Comparison of ENCODE assay signal across 26 cellular contexts in genomic region chr5:148091991-148092964, GRCh38. TPM values are rescaled to one million over a fixed set of nuclear protein-coding genes. Genes with fewer than 3 reads are reported as not detected.
DNase-seq lines count a peak whose midpoint lies in the region; ATAC-seq and TF ChIP-seq lines count a peak whose summit lies in the region.
"Had no signal": no experiment of that assay in that cellular context is flagged by ENCODE, and none has a peak within 500 bp of the region (broad histone marks: within the 10 kb centered on the region; RNA-seq: fewer than 3 reads in every experiment).

No MANE protein-coding gene starts in this region.

- ATAC-seq in mucosa of descending colon (peak; percentile 51), HG02763 (IDR thresholded peaks at IDR 0.05; ENCODE audit: unreplicated experiment) (no peak)
- no peak for ATAC-seq in stimulated activated effector memory CD8-positive, alpha-beta T cell treated with anti-CD3 and anti-CD28 coated beads, Interleukin-12 subunit alpha, Interleukin-12 subunit beta, amount 100 ng/mL, for 72 hours
- ATAC-seq: heart right ventricle; naive thymus-derived CD8-positive, alpha-beta T cell had no signal

- H3K9me3 ChIP-seq in colonic mucosa, result no peaks in the 10 kb centered on the region
- H3K9me3 ChIP-seq in mucosa of descending colon, result no peaks in the 10 kb centered on the region
- H3K9me3 ChIP-seq: heart right ventricle, thyroid gland had no signal

- H3K4me1 Mint-ChIP-seq in stimulated activated effector memory CD8-positive, alpha-beta T cell treated with anti-CD3 and anti-CD28 coated beads, Interleukin-12 subunit alpha, Interleukin-12 subunit beta, amount 100 ng/mL, for 72 hours, result no peaks in the 10 kb centered on the region
- H3K4me1 Mint-ChIP-seq: activated B cell treated with CpG ODN at 0.5 μM for 24 hours; CD14-positive monocyte; naive thymus-derived CD8-positive, alpha-beta T cell had no signal

- no peak overlapping the region for H3K9ac ChIP-seq in colonic mucosa (ENCODE audit: low read depth in 2 of 2, low read length in 2 of 2)

- H3K27ac Mint-ChIP-seq in stimulated activated effector memory CD8-positive, alpha-beta T cell treated with anti-CD3 and anti-CD28 coated beads, Interleukin-12 subunit alpha, Interleukin-12 subunit beta, amount 100 ng/mL, for 72 hours, result no peak overlapping the region
- H3K27ac Mint-ChIP-seq: activated B cell treated with CpG ODN at 0.5 μM for 24 hours; activated T-helper 1 cell treated with anti-CD3 and anti-CD28 coated beads, Interleukin-12 subunit alpha, Interleukin-12 subunit beta, Interleukin-2, Interleukin-4 antibody, amounts not matched to agents 30 ng/mL and 10 ng/mL and 1 ng/mL, durations not matched to agents 14 hours and 24 hours and 36 hours; CD14-positive monocyte; naive thymus-derived CD8-positive, alpha-beta T cell; stimulated activated naive CD8-positive, alpha-beta T cell treated with anti-CD3 and anti-CD28 coated beads, Interleukin-15, Interleukin-2, amounts not matched to agents 100 ng/mL and 50 ng/mL, for 24 hours had no signal

- H3K4me3 Mint-ChIP-seq in stimulated activated effector memory CD8-positive, alpha-beta T cell treated with anti-CD3 and anti-CD28 coated beads, Interleukin-12 subunit alpha, Interleukin-12 subunit beta, amount 100 ng/mL, for 72 hours, result no peak overlapping the region
- H3K4me3 Mint-ChIP-seq: activated B cell treated with CpG ODN at 0.5 μM for 24 hours; activated T-helper 1 cell treated with anti-CD3 and anti-CD28 coated beads, Interleukin-12 subunit alpha, Interleukin-12 subunit beta, Interleukin-2, Interleukin-4 antibody, amounts not matched to agents 30 ng/mL and 10 ng/mL and 1 ng/mL, durations not matched to agents 14 hours and 24 hours and 36 hours; CD14-positive monocyte; naive thymus-derived CD8-positive, alpha-beta T cell; stimulated activated naive CD8-positive, alpha-beta T cell treated with anti-CD3 and anti-CD28 coated beads, Interleukin-15, Interleukin-2, amounts not matched to agents 100 ng/mL and 50 ng/mL, for 24 hours had no signal

- DNase-seq in COLO829 (ENCODE audit: low spot score) (peak; percentile 4), NCI-H2227 treated with DMSO at 0.1 percent for 48 hours (lab: John Stamatoyannopoulos, UW) (peak; percentile 5), colonic mucosa (no peak), mucosa of descending colon (no peak), NCI-H1694 treated with DMSO at 0.1 percent for 48 hours (lab: John Stamatoyannopoulos, UW) (no peak), NCI-H2107 treated with DMSO at 0.1 percent for 48 hours (lab: John Stamatoyannopoulos, UW; ENCODE audit: unreplicated experiment) (no peak)
- no peak for DNase-seq in stimulated activated effector memory CD8-positive, alpha-beta T cell treated with anti-CD3 and anti-CD28 coated beads, Interleukin-12 subunit alpha, Interleukin-12 subunit beta, amount 100 ng/mL, for 72 hours (ENCODE audit: low spot score in 2 of 2)
- DNase-seq: activated B cell treated with CpG ODN at 0.5 μM for 24 hours; activated naive CD4-positive, alpha-beta T cell treated with anti-CD3 and anti-CD28 coated beads, Interleukin-2, amount 50 U/mL, for 16 hours; central memory CD4-positive, alpha-beta T cell; dermis blood vessel endothelial cell; heart right ventricle; KBM-7; naive thymus-derived CD8-positive, alpha-beta T cell; NCI-H187 treated with DMSO at 0.1 percent for 48 hours; retina; SHP77 treated with DMSO at 0.1 percent for 48 hours; SW 1271; T1000; thyroid gland had no signal

- H3K36me3 Mint-ChIP-seq in stimulated activated effector memory CD8-positive, alpha-beta T cell treated with anti-CD3 and anti-CD28 coated beads, Interleukin-12 subunit alpha, Interleukin-12 subunit beta, amount 100 ng/mL, for 72 hours, result no peaks in the 10 kb centered on the region
- H3K36me3 Mint-ChIP-seq: CD14-positive monocyte; naive thymus-derived CD8-positive, alpha-beta T cell had no signal

- peaks cover 3% of the 10 kb centered on the region for H3K9me3 Mint-ChIP-seq in stimulated activated effector memory CD8-positive, alpha-beta T cell treated with anti-CD3 and anti-CD28 coated beads, Interleukin-12 subunit alpha, Interleukin-12 subunit beta, amount 100 ng/mL, for 72 hours
- H3K9me3 Mint-ChIP-seq: activated B cell treated with CpG ODN at 0.5 μM for 24 hours; activated T-helper 1 cell treated with anti-CD3 and anti-CD28 coated beads, Interleukin-12 subunit alpha, Interleukin-12 subunit beta, Interleukin-2, Interleukin-4 antibody, amounts not matched to agents 30 ng/mL and 10 ng/mL and 1 ng/mL, durations not matched to agents 14 hours and 24 hours and 36 hours; CD14-positive monocyte; stimulated activated naive CD8-positive, alpha-beta T cell treated with anti-CD3 and anti-CD28 coated beads, Interleukin-15, Interleukin-2, amounts not matched to agents 100 ng/mL and 50 ng/mL, for 24 hours had no signal

- intact Hi-C loops in colonic mucosa (cut with DNase I), result no loop called here
- intact Hi-C loops in mucosa of descending colon (cut with DNase I, micrococcal nuclease), result no loop called here

- H3K4me1 ChIP-seq in colonic mucosa (no peaks in the 10 kb centered on the region), mucosa of descending colon (ENCODE audit: low read depth) (peaks cover 22% of the 10 kb centered on the region)
- H3K4me1 ChIP-seq: thyroid gland had no signal

- TF ChIP-seq CTCF in colonic mucosa (IDR thresholded peaks at IDR 0.05), result no peak
- TF ChIP-seq CTCF in mucosa of descending colon (IDR thresholded peaks at IDR 0.05), result no peak

- no peak overlapping the region for H3K4me3 ChIP-seq in colonic mucosa
- no peak overlapping the region for H3K4me3 ChIP-seq in mucosa of descending colon
- H3K4me3 ChIP-seq: heart right ventricle, thyroid gland had no signal

- peak overlapping the region; percentile 58 for H3K27ac ChIP-seq in colonic mucosa
- H3K27ac ChIP-seq: thyroid gland had no signal

- no peaks in the 10 kb centered on the region for H3K27me3 ChIP-seq in colonic mucosa
- H3K27me3 ChIP-seq: heart right ventricle, thyroid gland had no signal

- H3K36me3 ChIP-seq in colonic mucosa, result no peaks in the 10 kb centered on the region
- H3K36me3 ChIP-seq in mucosa of descending colon (ENCODE audit: low read depth), result no peaks in the 10 kb centered on the region
- H3K36me3 ChIP-seq: heart right ventricle, thyroid gland had no signal

RNA-seq across cellular contexts. Expression of gene SPINK5, which starts 28.5 kb away (rescaled TPM):
- 10 to 100 TPM; 25.6 to 29.0 TPM for total RNA-seq in colonic mucosa
- 10 to 100 TPM in 1 of 3 donors, 1 to 10 TPM in 2; 2.8 to 11.0 (median 6.2) TPM for total RNA-seq in mucosa of descending colon
- total RNA-seq: activated B cell treated with CpG ODN at 0.5 μM for 24 hours; activated T-helper 1 cell treated with anti-CD3 and anti-CD28 coated beads, Interleukin-12 subunit alpha, Interleukin-12 subunit beta, Interleukin-2, Interleukin-4 antibody, amounts not matched to agents 30 ng/mL and 10 ng/mL and 1 ng/mL, durations not matched to agents 14 hours and 24 hours and 36 hours; epithelial cell of proximal tubule; fibroblast of villous mesenchyme; naive thymus-derived CD8-positive, alpha-beta T cell had no signal

Comparison
In these comparisons a context has a peak if more than half of its experiments do, and no peak if none do; other contexts are left out.
1. DNase-seq: peak in COLO829 (single experiment) and NCI-H2227 treated with DMSO at 0.1 percent for 48 hours (single experiment); none in colonic mucosa (single experiment), mucosa of descending colon (0 of 3), NCI-H1694 treated with DMSO at 0.1 percent for 48 hours (single experiment), stimulated activated effector memory CD8-positive, alpha-beta T cell treated with anti-CD3 and anti-CD28 coated beads, Interleukin-12 subunit alpha, Interleukin-12 subunit beta, amount 100 ng/mL, for 72 hours (0 of 2) and NCI-H2107 treated with DMSO at 0.1 percent for 48 hours (single experiment).